In genomic region chr2:69893684-69894481, GRCh38 we compare ENCODE assay signal across 8 cellular contexts. TPM values are rescaled to one million over a fixed set of nuclear protein-coding genes. Genes with fewer than 3 reads are reported as not detected.
A peak's percentile ranks its signal among the peaks of the same experiment; 100 is the strongest.
DNase-seq lines count a peak whose midpoint lies in the region; ATAC-seq, FAIRE-seq and TF ChIP-seq lines count a peak whose summit lies in the region.

Gene SNRNP27, plus strand, starts transcription at chr2:69893956. Its CDS starts 29 bp downstream, at chr2:69893985.

- WGBS in small intestine, 3 donors = 0 to 1% (median 1%) methylated on average over 31 of the region's 31 CpGs

- no peaks in the 10 kb centered on the region for H3K27me3 ChIP-seq in small intestine (ENCODE audit: control insufficient read depth in 2 of 2, insufficient read depth in 2 of 2, low read length in 2 of 2)

- TF ChIP-seq CTCF in GM12864 (IDR thresholded peaks at IDR 0.05; ENCODE audit: low read depth, low read length, missing control alignments) = no peak
- TF ChIP-seq CTCF in cardiac fibroblast (IDR thresholded peaks at IDR 0.05; ENCODE audit: low read depth, low read length) = no peak

- H3K4me1 ChIP-seq in small intestine (ENCODE audit: control insufficient read depth in 2 of 2, insufficient read depth in 1 of 2, low read depth in 1 of 2, low read length in 1 of 2) = peaks cover 0 to 2% of the 10 kb centered on the region in 2 donors

- DNase-seq in GM12864 (ENCODE audit: low read depth) (no peak), NCI-H345 treated with DMSO at 0.1 percent for 48 hours (lab: John Stamatoyannopoulos, UW; ENCODE audit: unreplicated experiment) (peak; percentile 58), cardiac fibroblast (ENCODE audit: low read depth in 2 of 2) (peak; percentile 88 to 89), iPS-NIHi7 (ENCODE audit: extremely low spot score) (peak; percentile 89), small intestine (peak; percentile 82)
- peak; percentile 65 to 73 (median 66) for DNase-seq in activated CD4-positive, CD25-positive, alpha-beta regulatory T cell (lab: John Stamatoyannopoulos, UW)

- peak within 1 kb of the TSS; percentile 77 to 92 for H3K27ac ChIP-seq in small intestine (ENCODE audit: low read depth in 1 of 2, low read length in 1 of 2)

- ATAC-seq in HG02938 (IDR thresholded peaks at IDR 0.05; ENCODE audit: unreplicated experiment) = peak; percentile 69
- no peak for ATAC-seq in HG03571 (IDR thresholded peaks at IDR 0.05; ENCODE audit: unreplicated experiment)

- H3K36me3 ChIP-seq in small intestine (ENCODE audit: control insufficient read depth in 2 of 2, insufficient read depth in 2 of 2, low read length in 2 of 2) = peaks cover 3 to 9% of the 10 kb centered on the region in 2 donors

- peak within 1 kb of the TSS; percentile 68 for H3K4me3 ChIP-seq in GM12864 (ENCODE audit: low read depth, low read length)
- peak within 1 kb of the TSS; percentile 71 to 74 for H3K4me3 ChIP-seq in cardiac fibroblast (replicated peaks in 1 of 2; ENCODE audit: low read depth in 2 of 2, low read length in 2 of 2)
- peak within 1 kb of the TSS; percentile 68 to 96 for H3K4me3 ChIP-seq in small intestine (ENCODE audit: low read depth in 1 of 2, low read length in 2 of 2)

- no peak for FAIRE-seq in small intestine (lab: Jason Lieb, UNC)

- no peaks in the 10 kb centered on the region for H3K9me3 ChIP-seq in small intestine (ENCODE audit: control insufficient read depth, low read depth)

RNA-seq across cellular contexts. Expression of gene SNRNP27, which starts in this region (rescaled TPM):
- 10 to 100 TPM; 39.8 to 42.4 (median 40.0) TPM for polyA plus RNA-seq in small intestine
